Comparison of ENCODE assay signal across 18 cellular contexts in the genomic region with DNA sequence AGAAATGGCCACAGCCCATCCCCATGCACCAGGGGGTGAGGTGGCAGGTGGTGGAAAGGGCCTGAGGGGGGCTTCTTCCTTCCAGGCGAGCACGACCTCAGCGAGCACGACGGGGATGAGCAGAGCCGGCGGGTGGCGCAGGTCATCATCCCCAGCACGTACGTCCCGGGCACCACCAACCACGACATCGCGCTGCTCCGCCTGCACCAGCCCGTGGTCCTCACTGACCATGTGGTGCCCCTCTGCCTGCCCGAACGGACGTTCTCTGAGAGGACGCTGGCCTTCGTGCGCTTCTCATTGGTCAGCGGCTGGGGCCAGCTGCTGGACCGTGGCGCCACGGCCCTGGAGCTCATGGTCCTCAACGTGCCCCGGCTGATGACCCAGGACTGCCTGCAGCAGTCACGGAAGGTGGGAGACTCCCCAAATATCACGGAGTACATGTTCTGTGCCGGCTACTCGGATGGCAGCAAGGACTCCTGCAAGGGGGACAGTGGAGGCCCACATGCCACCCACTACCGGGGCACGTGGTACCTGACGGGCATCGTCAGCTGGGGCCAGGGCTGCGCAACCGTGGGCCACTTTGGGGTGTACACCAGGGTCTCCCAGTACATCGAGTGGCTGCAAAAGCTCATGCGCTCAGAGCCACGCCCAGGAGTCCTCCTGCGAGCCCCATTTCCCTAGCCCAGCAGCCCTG. TPM values are rescaled to one million over a fixed set of nuclear protein-coding genes. Genes with fewer than 3 reads are reported as not detected.
"Had no signal": no experiment of that assay in that cellular context is flagged by ENCODE, and none has a peak within 500 bp of the region (broad histone marks: within the 10 kb centered on the region; RNA-seq: fewer than 3 reads in every experiment).

No MANE protein-coding gene starts in this region.

- ATAC-seq: activated CD4-positive, CD25-positive, alpha-beta regulatory T cell treated with anti-CD3 and anti-CD28 coated beads, Interleukin-2, amount 50 U/mL, for 24 hours; activated T-cell treated with anti-CD3 and anti-CD28 coated beads, Interleukin-2, amount 50 U/mL, for 72 hours; heart right ventricle; T-helper 17 cell had no signal

- DNase-seq: activated CD4-positive, alpha-beta T cell treated with anti-CD3 and anti-CD28 coated beads, Interleukin-2, amount 50 U/mL, for 4 hours; activated naive CD4-positive, alpha-beta T cell treated with anti-CD3 and anti-CD28 coated beads for 36 hours; activated T-cell treated with anti-CD3 and anti-CD28 coated beads, Interleukin-2, amount 50 U/mL, for 72 hours; colonic mucosa; effector CD8-positive, alpha-beta T cell; heart right ventricle; naive B cell; nucleus accumbens; stimulated activated CD4-positive, alpha-beta T cell treated with anti-CD3 and anti-CD28 coated beads, Interleukin-2, amount 100 ng/mL, for 48 hours; stimulated activated naive CD4-positive, alpha-beta T cell treated with Interleukin-2 at 50 U/mL for 16 hours; T-helper 17 cell had no signal

- H3K4me1 ChIP-seq: colonic mucosa had no signal

- H3K27ac ChIP-seq: cardiac muscle cell, colonic mucosa, heart right ventricle had no signal

- H3K27me3 ChIP-seq: colonic mucosa, heart right ventricle had no signal

- H3K9me3 ChIP-seq: colonic mucosa, heart right ventricle had no signal

- H3K4me3 ChIP-seq: cardiac muscle cell, colonic mucosa, heart right ventricle had no signal

- H3K36me3 ChIP-seq: cardiac muscle cell, colonic mucosa, heart right ventricle had no signal

RNA-seq across cellular contexts. Expression of gene F10, which starts 4.1 kb away (rescaled TPM):
- total RNA-seq: activated naive CD4-positive, alpha-beta T cell treated with anti-CD3 and anti-CD28 coated beads for 36 hours; activated T-cell treated with anti-CD3 and anti-CD28 coated beads, Interleukin-2, amount 50 U/mL, for 72 hours; T-helper 17 cell had no signal

RNA-seq across cellular contexts. Expression of gene F7, which starts 12.9 kb away (rescaled TPM):
- total RNA-seq: activated T-cell treated with anti-CD3 and anti-CD28 coated beads, Interleukin-2, amount 50 U/mL, for 72 hours; astrocyte; fibroblast of lung; pulmonary artery endothelial cell; T-helper 17 cell had no signal
- polyA plus RNA-seq: cardiac muscle cell, fibroblast of lung had no signal

RNA-seq across cellular contexts. Expression of gene PROZ, which starts 40.0 kb away (rescaled TPM):
- total RNA-seq: activated naive CD4-positive, alpha-beta T cell treated with anti-CD3 and anti-CD28 coated beads for 36 hours; activated T-cell treated with anti-CD3 and anti-CD28 coated beads, Interleukin-2, amount 50 U/mL, for 72 hours; astrocyte; cardiac muscle cell; colonic mucosa; fibroblast of lung; frontal cortex; pulmonary artery endothelial cell; T-helper 17 cell; temporal lobe had no signal
- polyA plus RNA-seq: fibroblast of lung had no signal
